Comparison of ENCODE assay signal across 9 cellular contexts in genomic region chr20:32052090-32052791, GRCh38. TPM values are rescaled to one million over a fixed set of nuclear protein-coding genes. Genes with fewer than 3 reads are reported as not detected.
DNase-seq lines count a peak whose midpoint lies in the region; ATAC-seq and TF ChIP-seq lines count a peak whose summit lies in the region.
"Had no signal": no experiment of that assay in that cellular context is flagged by ENCODE, and none has a peak within 500 bp of the region (broad histone marks: within the 10 kb centered on the region; RNA-seq: fewer than 3 reads in every experiment).

TSS of gene HCK (plus strand) at chr20:32052242.

- no peak within 1 kb of the TSS for H3K27ac Mint-ChIP-seq in T-helper 2 cell treated with Interferon-gamma antibody and Interleukin-4, amounts not matched to agents 5 μg/mL and 100 μg/mL, for 36 hours
- H3K27ac Mint-ChIP-seq in activated B cell treated with CpG ODN at 0.5 μM for 24 hours, result peak within 1 kb of the TSS; percentile 93

- no peak within 1 kb of the TSS for H3K27ac ChIP-seq in testis
- H3K27ac ChIP-seq: SK-N-MC had no signal

- H3K4me1 Mint-ChIP-seq in T-helper 2 cell treated with Interferon-gamma antibody and Interleukin-4, amounts not matched to agents 5 μg/mL and 100 μg/mL, for 36 hours (ENCODE audit: low read depth), result peaks cover 14% of the 10 kb centered on the region
- peaks cover 54% of the 10 kb centered on the region for H3K4me1 Mint-ChIP-seq in activated B cell treated with CpG ODN at 0.5 μM for 24 hours

- H3K9me3 Mint-ChIP-seq in T-helper 2 cell treated with Interferon-gamma antibody and Interleukin-4, amounts not matched to agents 5 μg/mL and 100 μg/mL, for 36 hours, result no peaks in the 10 kb centered on the region
- H3K9me3 Mint-ChIP-seq in activated B cell treated with CpG ODN at 0.5 μM for 24 hours, result no peaks in the 10 kb centered on the region

- peaks cover 2% of the 10 kb centered on the region for H3K36me3 Mint-ChIP-seq in T-helper 2 cell treated with Interferon-gamma antibody and Interleukin-4, amounts not matched to agents 5 μg/mL and 100 μg/mL, for 36 hours (ENCODE audit: low read depth)
- H3K36me3 Mint-ChIP-seq in activated B cell treated with CpG ODN at 0.5 μM for 24 hours (ENCODE audit: low read depth), result peaks cover 35% of the 10 kb centered on the region

- peaks cover 52% of the 10 kb centered on the region for H3K27me3 Mint-ChIP-seq in T-helper 2 cell treated with Interferon-gamma antibody and Interleukin-4, amounts not matched to agents 5 μg/mL and 100 μg/mL, for 36 hours (ENCODE audit: low read depth)
- H3K27me3 Mint-ChIP-seq in activated B cell treated with CpG ODN at 0.5 μM for 24 hours, result no peaks in the 10 kb centered on the region

- H3K4me1 ChIP-seq in testis, result no peaks in the 10 kb centered on the region

- H3K9me3 ChIP-seq in testis, result no peaks in the 10 kb centered on the region

- H3K27me3 ChIP-seq in testis, result no peaks in the 10 kb centered on the region

- POLR2A ChIA-PET in activated B cell treated with CpG ODN at 0.5 μM for 24 hours (lab: Charles Lee), result interaction anchor here (0.7 to 14.4 kb wide), 12 partner anchors 11 to 306 kb away, joined by 3 to 453 read pairs (median 6); partner anchors contain the start of gene TM9SF4

- TF ChIP-seq CTCF in activated B cell treated with CpG ODN at 0.5 μM for 24 hours (IDR thresholded peaks at IDR 0.05) (no peak), testis (IDR thresholded peaks at IDR 0.05) (no peak)

- TF ChIP-seq POLR2A in testis (IDR thresholded peaks at IDR 0.05), result no peak

- intact Hi-C loops in activated B cell treated with CpG ODN at 0.5 μM for 24 hours (cut with micrococcal nuclease), result loop anchor here (1.0 to 5.0 kb wide), 5 partner anchors 10 to 305 kb away; partner anchors contain the start of genes ASXL1, PLAGL2 and POFUT1
- intact Hi-C loops in testis (cut with DNase I; ENCODE audit: low total_unique reads), result no loop called here

- DNase-seq in T-helper 2 cell treated with Interferon-gamma antibody and Interleukin-4, amounts not matched to agents 5 μg/mL and 100 μg/mL, for 36 hours (ENCODE audit: low spot score), result no peak
- DNase-seq in T-helper 2 cell (no peak), activated B cell treated with CpG ODN at 0.5 μM for 24 hours (peak; percentile 46), left lobe of liver (ENCODE audit: low spot score) (no peak), testis (no peak), NCI-H2171 (lab: John Stamatoyannopoulos, UW) (no peak)
- DNase-seq in activated CD4-positive, CD25-positive, alpha-beta regulatory T cell (lab: John Stamatoyannopoulos, UW), result no peak
- no peak for DNase-seq in activated CD8-positive, alpha-beta memory T cell treated with anti-CD3 and anti-CD28 coated beads, Interleukin-2, amount 50 U/mL, for 48 hours

- H3K4me3 ChIP-seq in testis, result peak within 1 kb of the TSS; percentile 21 to 30
- H3K4me3 ChIP-seq: SK-N-MC had no signal

- CTCF ChIA-PET in activated B cell treated with CpG ODN at 0.5 μM for 24 hours (lab: Charles Lee), result interaction anchor here (1.3 to 2.3 kb wide), 6 partner anchors 10 to 39 kb away, joined by 3 to 20 read pairs (median 5); no protein-coding TSS in a partner anchor

- WGBS in testis, 2 donors, result 1 to 2% methylated on average over 22 to 49 of the region's 58 CpGs

- ATAC-seq in activated B cell treated with CpG ODN at 0.5 μM for 24 hours (ENCODE audit: low read depth), result peak; percentile 54
- ATAC-seq in left lobe of liver, result peak; percentile 68

- H3K36me3 ChIP-seq in testis (ENCODE audit: low read depth, missing control alignments), result no peaks in the 10 kb centered on the region

- peak within 1 kb of the TSS; percentile 51 for H3K4me3 Mint-ChIP-seq in T-helper 2 cell treated with Interferon-gamma antibody and Interleukin-4, amounts not matched to agents 5 μg/mL and 100 μg/mL, for 36 hours
- peak within 1 kb of the TSS; percentile 93 for H3K4me3 Mint-ChIP-seq in activated B cell treated with CpG ODN at 0.5 μM for 24 hours

RNA-seq across cellular contexts. Expression of gene HCK, which starts in this region (rescaled TPM):
- total RNA-seq in activated B cell treated with CpG ODN at 0.5 μM for 24 hours (183 TPM in 2 replicates), left lobe of liver (3.7 TPM), testis (1 to 10 TPM; 1.3 to 4.5 TPM)
- 8.9 TPM for polyA plus RNA-seq in testis (ENCODE audit: insufficient read depth, low read depth, low replicate concordance)

Comparison
In these comparisons a context has a peak if more than half of its experiments do, and no peak if none do; other contexts are left out.
1. RNA of gene HCK (total RNA-seq): 183 TPM in activated B cell treated with CpG ODN at 0.5 μM for 24 hours; 1.3 to 4.5 TPM in testis and 3.7 TPM in left lobe of liver (single experiment); every median in the first group is over 10 times any median in the second.